25 cellular contexts compared by ENCODE assay signal in genomic region chr5:23588841-23589240, GRCh38.
"Had no signal": no experiment of that assay in that cellular context is flagged by ENCODE, and none has a peak within 500 bp of the region (broad histone marks: within the 10 kb centered on the region; RNA-seq: fewer than 3 reads in every experiment).

No MANE protein-coding gene starts in this region.

- H3K4me1 ChIP-seq: neural progenitor cell, parathyroid adenoma, psoas muscle, right lobe of liver, sigmoid colon, stomach, thyroid gland, tibial nerve, upper lobe of left lung, vagina had no signal

- H3K27ac ChIP-seq: neural progenitor cell, ovary, parathyroid adenoma, psoas muscle, right lobe of liver, sigmoid colon, stomach, thoracic aorta, thyroid gland, tibial nerve, upper lobe of left lung, vagina had no signal

- H3K9me3 ChIP-seq: ovary, psoas muscle, right lobe of liver, sigmoid colon, stomach, thoracic aorta, thyroid gland, tibial nerve, upper lobe of left lung, vagina had no signal

- H3K9ac ChIP-seq: neural progenitor cell, parathyroid adenoma had no signal

- H2AFZ ChIP-seq: neural progenitor cell, parathyroid adenoma had no signal

- ATAC-seq: psoas muscle; right cardiac atrium; right lobe of liver; stimulated activated effector memory CD8-positive, alpha-beta T cell treated with anti-CD3 and anti-CD28 coated beads, Interleukin-12 subunit alpha, Interleukin-12 subunit beta, amount 100 ng/mL, for 72 hours; stimulated activated naive B cell treated with anti-CD40 and anti-IgM and Interleukin-4, amounts not matched to agents 10 μg/mL and 1 μg/mL and 100 μg/mL, for 72 hours had no signal

- H3K79me2 ChIP-seq: parathyroid adenoma had no signal

- DNase-seq: occipital lobe; ovary; posterior cingulate gyrus; psoas muscle; right cardiac atrium; right lobe of liver; sigmoid colon; small intestine; stimulated activated CD4-positive, alpha-beta T cell treated with anti-CD3 and anti-CD28 coated beads, Interleukin-15, amount 100 ng/mL, for 24 hours; stimulated activated CD4-positive, alpha-beta T cell treated with anti-CD3 and anti-CD28 coated beads, Interleukin-2, amount 100 ng/mL, for 24 hours; stimulated activated CD4-positive, alpha-beta T cell treated with anti-CD3 and anti-CD28 coated beads, Interleukin-2, amount 100 ng/mL, for 48 hours; stimulated activated CD4-positive, alpha-beta T cell treated with anti-CD3 and anti-CD28 coated beads, Interleukin-4, amount 100 ng/mL, for 24 hours; stimulated activated naive B cell treated with anti-CD40 and anti-IgM and Interleukin-4, amounts not matched to agents 10 μg/mL and 1 μg/mL and 100 μg/mL, for 72 hours; stimulated activated naive CD4-positive, alpha-beta T cell treated with Interleukin-2 at 50 U/mL for 16 hours; stomach; thyroid gland; trophoblast cell; upper lobe of left lung had no signal

- H3K4me2 ChIP-seq: neural progenitor cell had no signal

- FAIRE-seq: small intestine, urothelium cell line had no signal

- H3K27me3 ChIP-seq: neural progenitor cell, ovary, right lobe of liver, sigmoid colon, stomach, thyroid gland, tibial nerve, upper lobe of left lung, vagina had no signal

- H3K4me3 ChIP-seq: neural progenitor cell, ovary, psoas muscle, right lobe of liver, sigmoid colon, stomach, thoracic aorta, thyroid gland, tibial nerve, upper lobe of left lung, vagina had no signal

- H3K36me3 ChIP-seq: neural progenitor cell, ovary, right lobe of liver, sigmoid colon, stomach, thoracic aorta, thyroid gland, tibial nerve, upper lobe of left lung, vagina had no signal
